Comparison of ENCODE assay signal across 11 cellular contexts in genomic region chr16:22370038-22370541, GRCh38. TPM values are rescaled to one million over a fixed set of nuclear protein-coding genes. Genes with fewer than 3 reads are reported as not detected.
DNase-seq lines count a peak whose midpoint lies in the region; ATAC-seq, FAIRE-seq and TF ChIP-seq lines count a peak whose summit lies in the region.
"Had no signal": no experiment of that assay in that cellular context is flagged by ENCODE, and none has a peak within 500 bp of the region (broad histone marks: within the 10 kb centered on the region; RNA-seq: fewer than 3 reads in every experiment).

No MANE protein-coding gene starts in this region.

- H3K4me3 ChIP-seq in OCI-LY7 (ENCODE audit: low read depth, low read length, poor library complexity, severe bottlenecking) (peak overlapping the region; percentile 53), endothelial cell of umbilical vein (replicated peaks in 1 of 3; ENCODE audit: insufficient read depth in 1 of 3, low read depth in 1 of 3, low read length in 3 of 3) (peak overlapping the region in 1 of 3 experiments; percentile 30), rectal smooth muscle tissue (ENCODE audit: low read length) (no peak overlapping the region), ovary (no peak overlapping the region)

- POLR2A ChIA-PET in OCI-LY7 (lab: Charles Lee) (interaction anchor here (0.6 to 1.8 kb wide), 3 partner anchors 10 to 1701 kb away, joined by 4 to 8 read pairs (median 8); no protein-coding TSS in a partner anchor), endothelial cell of umbilical vein (lab: Charles Lee) (interaction anchor here (0.6 kb wide), 1 partner anchor 33 kb away, joined by 3 read pairs; no protein-coding TSS in a partner anchor)

- H3K36me3 Mint-ChIP-seq in Calu3 (ENCODE audit: insufficient read depth, unreplicated experiment) (peaks cover 67% of the 10 kb centered on the region), glutamatergic neuron (ENCODE audit: unreplicated experiment) (no peaks in the 10 kb centered on the region)

- CTCF ChIA-PET in Calu3 (lab: Charles Lee) (interaction anchor here (1.1 kb wide), 1 partner anchor 27 kb away, joined by 8 read pairs; no protein-coding TSS in a partner anchor), OCI-LY7 (lab: Charles Lee; ENCODE audit: unreplicated experiment) (no interaction called here), endothelial cell of umbilical vein (lab: Charles Lee) (interaction anchor here (1.0 to 2.1 kb wide), 3 partner anchors 13 to 49 kb away, joined by 3 to 9 read pairs (median 3); no protein-coding TSS in a partner anchor)

- H3K4me1 Mint-ChIP-seq in Calu3 (ENCODE audit: low read depth, unreplicated experiment), result peaks cover 55% of the 10 kb centered on the region
- H3K4me1 Mint-ChIP-seq in glutamatergic neuron (ENCODE audit: low read depth, unreplicated experiment), result no peaks in the 10 kb centered on the region

- peaks cover 15% of the 10 kb centered on the region for H4K20me1 ChIP-seq in OCI-LY7 (ENCODE audit: insufficient read depth, low read length)
- H4K20me1 ChIP-seq in endothelial cell of umbilical vein (replicated peaks; ENCODE audit: control insufficient read depth, extremely low read depth, insufficient read depth, low read length), result peaks cover 10% of the 10 kb centered on the region

- H3K9ac ChIP-seq in endothelial cell of umbilical vein (replicated peaks; ENCODE audit: extremely low read depth, insufficient read depth, low read length), result peak overlapping the region; percentile 70
- no peak overlapping the region for H3K9ac ChIP-seq in rectal smooth muscle tissue (ENCODE audit: low read length)

- WGBS in ovary, 3 donors, result 7 to 12% (median 12%) methylated on average over 1 of the region's 1 CpG

- H2AFZ ChIP-seq in OCI-LY7 (ENCODE audit: low read length), result no peak overlapping the region
- no peak overlapping the region for H2AFZ ChIP-seq in endothelial cell of umbilical vein (ENCODE audit: low read depth, low read length)

- FAIRE-seq in endothelial cell of umbilical vein (lab: Jason Lieb, UNC), result peak; percentile 21

- no peaks in the 10 kb centered on the region for H3K9me2 ChIP-seq in OCI-LY7 (ENCODE audit: insufficient read depth, low read length)

- no peak for TF ChIP-seq POLR2A in endothelial cell of umbilical vein (IDR thresholded peaks at IDR 0.05; ENCODE audit: low read depth, low read length)
- TF ChIP-seq POLR2A in ovary (IDR thresholded peaks at IDR 0.05), result no peak

- no peak for DNase-seq in Calu3
- no peak for DNase-seq in OCI-LY7 (ENCODE audit: low spot score)
- peak; percentile 42 for DNase-seq in endothelial cell of umbilical vein (ENCODE audit: low read depth, low spot score)
- DNase-seq in glutamatergic neuron, result no peak
- no peak for DNase-seq in ovary
- DNase-seq in effector CD4-positive, alpha-beta T cell, result no peak
- DNase-seq: activated CD4-positive, alpha-beta T cell treated with anti-CD3 and anti-CD28 coated beads, Interleukin-2, amount 50 U/mL, for 4 hours; NCI-H446 treated with DMSO at 0.1 percent for 48 hours; stimulated activated CD4-positive, alpha-beta T cell treated with anti-CD3 and anti-CD28 coated beads, Interleukin-15, amount 100 ng/mL, for 24 hours had no signal

- H3K36me3 ChIP-seq in OCI-LY7 (ENCODE audit: insufficient read depth, low read length) (peaks cover 65% of the 10 kb centered on the region), endothelial cell of umbilical vein (ENCODE audit: control insufficient read depth in 2 of 2, extremely low read depth in 1 of 2, insufficient read depth in 2 of 2, low read length in 2 of 2) (peaks cover 0 to 7% of the 10 kb centered on the region in 2 experiments), rectal smooth muscle tissue (ENCODE audit: control insufficient read depth, insufficient read depth, low read length) (no peaks in the 10 kb centered on the region), ovary (no peaks in the 10 kb centered on the region)

- H3K4me3 Mint-ChIP-seq in Calu3 (ENCODE audit: low read depth, unreplicated experiment) (peak overlapping the region; percentile 93), glutamatergic neuron (ENCODE audit: unreplicated experiment) (no peak overlapping the region)

- BruUV-seq in Calu3 (replicated peaks; lab: Mats Ljungman, UMichigan) (no TSS peak), OCI-LY7 (replicated peaks; lab: Mats Ljungman, UMichigan) (no TSS peak), endothelial cell of umbilical vein (replicated peaks; lab: Mats Ljungman, UMichigan) (TSS peak; percentile 55)

- no peak for TF ChIP-seq EP300 in ovary (IDR thresholded peaks at IDR 0.05)

- H3K9me1 ChIP-seq in endothelial cell of umbilical vein (replicated peaks; ENCODE audit: control insufficient read depth, extremely low read depth, insufficient read depth, low read length), result peaks cover 2% of the 10 kb centered on the region

- H3K27ac ChIP-seq in OCI-LY7 (ENCODE audit: low read depth, low read length, poor library complexity, severe bottlenecking), result peak overlapping the region; percentile 67
- peak overlapping the region; percentile 80 for H3K27ac ChIP-seq in endothelial cell of umbilical vein (ENCODE audit: insufficient read depth, low read depth, low read length)
- peak overlapping the region; percentile 89 for H3K27ac ChIP-seq in rectal smooth muscle tissue (ENCODE audit: low read depth, low read length)
- no peak overlapping the region for H3K27ac ChIP-seq in ovary

- H3K4me1 ChIP-seq in OCI-LY7 (ENCODE audit: insufficient read depth, low read length, poor library complexity, severe bottlenecking), result peaks cover 49% of the 10 kb centered on the region
- H3K4me1 ChIP-seq in endothelial cell of umbilical vein (ENCODE audit: control insufficient read depth, extremely low read depth, insufficient read depth, low read length), result peaks cover 57% of the 10 kb centered on the region
- H3K4me1 ChIP-seq in rectal smooth muscle tissue (ENCODE audit: control insufficient read depth, insufficient read depth, low read length), result peaks cover 37% of the 10 kb centered on the region
- H3K4me1 ChIP-seq in ovary (ENCODE audit: insufficient read depth), result peaks cover 2% of the 10 kb centered on the region

- intact Hi-C loops in Calu3 (cut with micrococcal nuclease; ENCODE audit: unreplicated experiment) (no loop called here), OCI-LY7 (cut with micrococcal nuclease; ENCODE audit: unreplicated experiment) (loop anchor here (5.0 kb wide), 2 partner anchors 163 to 178 kb away; partner anchors contain the start of gene EEF2K), endothelial cell of umbilical vein (cut with micrococcal nuclease) (no loop called here), ovary (cut with DNase I) (loop anchor here in 2 of 4 donors (10.0 kb wide), 1 partner anchor 55 kb away; no protein-coding TSS in a partner anchor)

- no peaks in the 10 kb centered on the region for H3K27me3 Mint-ChIP-seq in Calu3 (ENCODE audit: unreplicated experiment)
- H3K27me3 Mint-ChIP-seq in glutamatergic neuron (ENCODE audit: unreplicated experiment), result peaks cover 3% of the 10 kb centered on the region

- H3K9me3 Mint-ChIP-seq in Calu3 (ENCODE audit: low read depth, unreplicated experiment) (no peaks in the 10 kb centered on the region), glutamatergic neuron (ENCODE audit: unreplicated experiment) (no peaks in the 10 kb centered on the region)

- TF ChIP-seq CTCF in Calu3 (IDR thresholded peaks at IDR 0.05; ENCODE audit: unreplicated experiment) (no peak), OCI-LY7 (conservative IDR thresholded peaks at IDR 0.05; ENCODE audit: low read length) (no peak), endothelial cell of umbilical vein (IDR thresholded peaks at IDR 0.05; ENCODE audit: extremely low read depth in 1 of 2, insufficient read depth in 1 of 2, low read depth in 1 of 2, low read length in 2 of 2) (no peak), glutamatergic neuron (IDR thresholded peaks at IDR 0.05; ENCODE audit: partially characterized antibody, unreplicated experiment) (no peak), ovary (IDR thresholded peaks at IDR 0.05) (no peak)

- H3K27ac Mint-ChIP-seq in Calu3 (ENCODE audit: unreplicated experiment) (peak overlapping the region; percentile 73), glutamatergic neuron (ENCODE audit: unreplicated experiment) (no peak overlapping the region)

- H3K79me2 ChIP-seq in OCI-LY7 (ENCODE audit: insufficient read depth, low read depth, low read length) (peaks cover 90% of the 10 kb centered on the region), endothelial cell of umbilical vein (ENCODE audit: control insufficient read depth, insufficient read depth, low read length) (peaks cover 92% of the 10 kb centered on the region)

- no peak for ATAC-seq in HG03045 (IDR thresholded peaks at IDR 0.05; ENCODE audit: unreplicated experiment)

- peak overlapping the region; percentile 72 for H3K4me2 ChIP-seq in OCI-LY7 (ENCODE audit: low read length)
- peak overlapping the region; percentile 54 for H3K4me2 ChIP-seq in endothelial cell of umbilical vein (ENCODE audit: insufficient read depth, low read length)

- H3K9me3 ChIP-seq in OCI-LY7 (ENCODE audit: low read length) (no peaks in the 10 kb centered on the region), endothelial cell of umbilical vein (replicated peaks; ENCODE audit: control insufficient read depth, insufficient read depth, low read length) (no peaks in the 10 kb centered on the region), ovary (no peaks in the 10 kb centered on the region)

- H3K27me3 ChIP-seq in endothelial cell of umbilical vein (ENCODE audit: control insufficient read depth in 2 of 2, insufficient read depth in 2 of 2, low read length in 2 of 2) (no peaks in the 10 kb centered on the region), rectal smooth muscle tissue (ENCODE audit: control insufficient read depth, insufficient read depth, low read length) (no peaks in the 10 kb centered on the region), ovary (no peaks in the 10 kb centered on the region)

- dilution Hi-C loops in endothelial cell of umbilical vein (cut with MboI; ENCODE audit: extremely low pct_ligation_motif_present, low sequenced_read_pairs), result no loop called here

TF ChIP-seq in endothelial cell of umbilical vein, 7 proteins besides CTCF, POLR2A, EP300 and RAD21 (continues in another document):
- TF ChIP-seq JUN (IDR thresholded peaks at IDR 0.05; ENCODE audit: borderline replicate concordance, insufficient read depth, insufficient read length, low read depth), result no peak

RNA-seq across cellular contexts. Expression of gene CDR2, which starts 4.3 kb away (rescaled TPM):
- 76.2 and 78.9 TPM in 2 replicates for total RNA-seq in Calu3 (2022)
- total RNA-seq in OCI-LY7 (2014; rRNA removed; shearing (Covaris generic)), result 33.0 and 62.5 TPM in 2 replicates
- 38.3 and 44.0 TPM in 2 replicates for total RNA-seq in OCI-LY7 (2022)
- total RNA-seq in endothelial cell of umbilical vein, result 58.9 and 61.9 TPM in 2 replicates
- polyA plus RNA-seq in endothelial cell of umbilical vein, result 29.7 and 35.3 TPM in 2 replicates
- polyA plus RNA-seq in endothelial cell of umbilical vein (2011; cell fraction: cytosol; rRNA removed), result 48.8 and 51.7 TPM in 2 replicates
- 43.0 and 46.3 TPM in 2 replicates for polyA plus RNA-seq in endothelial cell of umbilical vein (2011; cell fraction: nucleus; rRNA removed)
- 39.2 and 43.2 TPM in 2 replicates for polyA plus RNA-seq in endothelial cell of umbilical vein (2012)
- 42.5 and 44.7 TPM in 2 replicates for polyA minus RNA-seq in endothelial cell of umbilical vein
- polyA minus RNA-seq in endothelial cell of umbilical vein (2011; cell fraction: cytosol; rRNA and poly(A)+ RNA removed), result 8.6 TPM
- polyA minus RNA-seq in endothelial cell of umbilical vein (2011; cell fraction: nucleus; rRNA and poly(A)+ RNA removed), result 19.7 and 22.6 TPM in 2 replicates
- total RNA-seq in glutamatergic neuron (ENCODE audit: unreplicated experiment), result 8.5 TPM
- 10 to 100 TPM; 14.3 to 30.3 (median 23.7) TPM for total RNA-seq in ovary
- polyA plus RNA-seq in ovary, result 10 to 100 TPM; 12.7 to 22.9 TPM

Comparison
In these comparisons a context has a peak if more than half of its experiments do, and no peak if none do; other contexts are left out.
1. H3K27ac ChIP-seq: peak in OCI-LY7 (single experiment), endothelial cell of umbilical vein (single experiment) and rectal smooth muscle tissue (single experiment); none in ovary (0 of 2).